In the genomic region with DNA sequence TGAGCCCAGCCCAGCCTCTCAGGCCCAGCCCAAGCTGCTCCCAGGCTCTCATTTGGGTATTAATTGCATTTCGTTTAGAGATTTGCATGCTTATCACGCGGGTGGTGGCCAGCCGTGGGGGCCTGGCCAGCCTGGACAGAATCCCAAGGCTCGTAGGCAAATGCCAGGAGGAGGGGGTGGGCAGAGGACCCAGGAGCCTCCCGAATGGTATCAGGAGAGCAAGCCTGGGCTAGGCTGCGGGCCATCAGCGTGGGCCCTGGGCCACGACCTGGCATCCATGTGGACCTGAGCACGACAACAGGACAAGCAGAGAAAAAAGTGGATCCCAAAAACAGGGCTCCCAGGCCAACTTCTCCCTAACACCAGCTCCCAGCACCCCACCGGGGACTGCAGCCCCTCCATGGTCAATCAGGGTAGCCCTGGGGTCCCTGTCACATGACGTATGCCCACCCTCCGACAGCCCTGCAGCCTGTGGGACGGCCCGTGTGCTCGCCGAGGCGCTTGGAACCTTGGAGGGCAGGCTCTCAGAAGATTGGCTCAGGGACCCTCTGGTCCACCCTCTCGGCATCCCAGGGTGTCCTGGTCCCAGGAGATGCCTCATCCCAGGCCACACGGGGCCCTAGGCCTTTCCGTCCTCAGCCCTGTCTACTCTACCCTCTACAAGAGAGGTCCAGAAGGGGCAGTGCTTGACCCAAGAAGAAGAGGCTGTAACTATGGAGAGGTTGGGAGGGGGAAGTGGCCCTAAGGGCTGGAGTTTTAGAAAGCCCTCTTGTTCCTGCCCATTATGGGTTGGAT, we compare ENCODE assay signal across 23 cellular contexts. TPM values are rescaled to one million over a fixed set of nuclear protein-coding genes. Genes with fewer than 3 reads are reported as not detected.
A peak's percentile ranks its signal among the peaks of the same experiment; 100 is the strongest.
DNase-seq lines count a peak whose midpoint lies in the region; ATAC-seq lines count a peak whose summit lies in the region.
"Had no signal": no experiment of that assay in that cellular context is flagged by ENCODE, and none has a peak within 500 bp of the region (broad histone marks: within the 10 kb centered on the region; RNA-seq: fewer than 3 reads in every experiment).

No MANE protein-coding gene starts in this region.

- POLR2A ChIA-PET in naive thymus-derived CD4-positive, alpha-beta T cell (lab: Charles Lee), result no interaction called here

- peak; percentile 51 for DNase-seq in activated CD8-positive, alpha-beta memory T cell treated with anti-CD3 and anti-CD28 coated beads for 24 hours
- no peak for DNase-seq in activated CD8-positive, alpha-beta memory T cell treated with anti-CD3 and anti-CD28 coated beads, Interleukin-2, amount 50 U/mL, for 48 hours
- DNase-seq in NCI-H526 treated with DMSO at 0.1 percent for 48 hours (lab: John Stamatoyannopoulos, UW), result peak; percentile 99
- peak; percentile 33 for DNase-seq in left lobe of liver (ENCODE audit: low spot score)
- DNase-seq in stimulated activated effector memory CD8-positive, alpha-beta T cell treated with anti-CD3 and anti-CD28 coated beads, Interleukin-12 subunit alpha, Interleukin-12 subunit beta, amount 100 ng/mL, for 72 hours (ENCODE audit: low spot score in 2 of 2), result no peak
- no peak for DNase-seq in naive thymus-derived CD4-positive, alpha-beta T cell
- no peak for DNase-seq in activated CD4-positive, alpha-beta T cell treated with anti-CD3 and anti-CD28 coated beads, Interleukin-2, amount 50 U/mL, for 1 hour
- DNase-seq: BE2C; CD4-positive, CD25-positive, alpha-beta regulatory T cell; COR-L47; DMS153; GF-D8; HCEC 1CT; NCI-H1105 treated with DMSO at 0.1 percent for 48 hours; NCI-H1694 treated with DMSO at 0.1 percent for 48 hours; NCI-H2227 treated with DMSO at 0.1 percent for 48 hours; NCI-H510A treated with DMSO at 0.1 percent for 48 hours; PC-3; RPMI8226; SIG-M5 had no signal

- no peak overlapping the region for H3K27ac ChIP-seq in naive thymus-derived CD4-positive, alpha-beta T cell (ENCODE audit: low read depth, low read length)
- H3K27ac ChIP-seq: 22Rv1 had no signal

- H3K27ac Mint-ChIP-seq in stimulated activated effector memory CD8-positive, alpha-beta T cell treated with anti-CD3 and anti-CD28 coated beads, Interleukin-12 subunit alpha, Interleukin-12 subunit beta, amount 100 ng/mL, for 72 hours, result peak overlapping the region; percentile 58
- H3K27ac Mint-ChIP-seq in naive thymus-derived CD4-positive, alpha-beta T cell, result no peak overlapping the region
- H3K27ac Mint-ChIP-seq: CD4-positive, CD25-positive, alpha-beta regulatory T cell had no signal

- H3K9me3 Mint-ChIP-seq in stimulated activated effector memory CD8-positive, alpha-beta T cell treated with anti-CD3 and anti-CD28 coated beads, Interleukin-12 subunit alpha, Interleukin-12 subunit beta, amount 100 ng/mL, for 72 hours, result no peaks in the 10 kb centered on the region
- peaks cover 0 to 2% (median 0%) of the 10 kb centered on the region in 11 donors for H3K9me3 Mint-ChIP-seq in naive thymus-derived CD4-positive, alpha-beta T cell
- H3K9me3 Mint-ChIP-seq: CD4-positive, CD25-positive, alpha-beta regulatory T cell had no signal

- H3K4me1 Mint-ChIP-seq in stimulated activated effector memory CD8-positive, alpha-beta T cell treated with anti-CD3 and anti-CD28 coated beads, Interleukin-12 subunit alpha, Interleukin-12 subunit beta, amount 100 ng/mL, for 72 hours, result peaks cover 21% of the 10 kb centered on the region
- H3K4me1 Mint-ChIP-seq in naive thymus-derived CD4-positive, alpha-beta T cell, result peaks cover 14 to 18% (median 15%) of the 10 kb centered on the region in 7 donors

- peaks cover 13 to 14% of the 10 kb centered on the region in 2 donors for H3K4me1 ChIP-seq in naive thymus-derived CD4-positive, alpha-beta T cell (ENCODE audit: control insufficient read depth in 2 of 2, insufficient read depth in 2 of 2, low read length in 2 of 2)
- H3K4me1 ChIP-seq: BE2C had no signal

- H3K27me3 ChIP-seq in naive thymus-derived CD4-positive, alpha-beta T cell (ENCODE audit: control insufficient read depth in 2 of 2, insufficient read depth in 2 of 2, low read length in 2 of 2), result no peaks in the 10 kb centered on the region
- H3K27me3 ChIP-seq: BE2C had no signal

- intact Hi-C loops in naive thymus-derived CD4-positive, alpha-beta T cell (cut with micrococcal nuclease), result no loop called here

- H3K9me3 ChIP-seq in naive thymus-derived CD4-positive, alpha-beta T cell (ENCODE audit: control insufficient read depth in 2 of 3, low read length in 3 of 3), result no peaks in the 10 kb centered on the region
- H3K9me3 ChIP-seq: BE2C had no signal

- no peak overlapping the region for H3K4me3 Mint-ChIP-seq in stimulated activated effector memory CD8-positive, alpha-beta T cell treated with anti-CD3 and anti-CD28 coated beads, Interleukin-12 subunit alpha, Interleukin-12 subunit beta, amount 100 ng/mL, for 72 hours
- no peak overlapping the region for H3K4me3 Mint-ChIP-seq in naive thymus-derived CD4-positive, alpha-beta T cell
- H3K4me3 Mint-ChIP-seq: CD4-positive, CD25-positive, alpha-beta regulatory T cell had no signal

- no peak overlapping the region for H3K4me3 ChIP-seq in naive thymus-derived CD4-positive, alpha-beta T cell (ENCODE audit: low read length)
- H3K4me3 ChIP-seq: K562 had no signal

- CTCF ChIA-PET in naive thymus-derived CD4-positive, alpha-beta T cell (lab: Charles Lee), result no interaction called here

- ATAC-seq in left lobe of liver, result no peak
- ATAC-seq in stimulated activated effector memory CD8-positive, alpha-beta T cell treated with anti-CD3 and anti-CD28 coated beads, Interleukin-12 subunit alpha, Interleukin-12 subunit beta, amount 100 ng/mL, for 72 hours, result no peak
- no peak for ATAC-seq in naive thymus-derived CD4-positive, alpha-beta T cell
- ATAC-seq in HG03135 (IDR thresholded peaks at IDR 0.05; ENCODE audit: unreplicated experiment), result no peak
- ATAC-seq: K562, PC-3 had no signal

- H3K36me3 Mint-ChIP-seq in stimulated activated effector memory CD8-positive, alpha-beta T cell treated with anti-CD3 and anti-CD28 coated beads, Interleukin-12 subunit alpha, Interleukin-12 subunit beta, amount 100 ng/mL, for 72 hours, result no peaks in the 10 kb centered on the region
- H3K36me3 Mint-ChIP-seq in naive thymus-derived CD4-positive, alpha-beta T cell, result no peaks in the 10 kb centered on the region
- H3K36me3 Mint-ChIP-seq: CD4-positive, CD25-positive, alpha-beta regulatory T cell had no signal

- no peaks in the 10 kb centered on the region for H3K36me3 ChIP-seq in naive thymus-derived CD4-positive, alpha-beta T cell (ENCODE audit: control insufficient read depth in 2 of 3, insufficient read depth in 3 of 3, low read length in 3 of 3)
- H3K36me3 ChIP-seq: BE2C had no signal

- no peaks in the 10 kb centered on the region for H3K27me3 Mint-ChIP-seq in naive thymus-derived CD4-positive, alpha-beta T cell

RNA-seq across cellular contexts. Expression of gene ASCL2, which starts 8.8 kb away (rescaled TPM):
- total RNA-seq in left lobe of liver, result 0.83 TPM
- total RNA-seq in naive thymus-derived CD4-positive, alpha-beta T cell, result 1 to 10 TPM in 1 of 5 experiments, under 1 TPM in 3, not detected in 1; 0.32 to 2.1 (median 0.45) TPM
- polyA plus RNA-seq in naive thymus-derived CD4-positive, alpha-beta T cell, result not detected

RNA-seq across cellular contexts. Expression of gene C11orf21, which starts 40.1 kb away (rescaled TPM):
- total RNA-seq in left lobe of liver, result 0.35 TPM
- total RNA-seq in naive thymus-derived CD4-positive, alpha-beta T cell, result 100 to 1,000 TPM in 3 of 5 experiments, 10 to 100 TPM in 2; 33.9 to 153 (median 112) TPM
- 10 to 100 TPM; 10.7 to 14.4 TPM for polyA plus RNA-seq in naive thymus-derived CD4-positive, alpha-beta T cell
- total RNA-seq: PC-3 had no signal

RNA-seq across cellular contexts. Expression of gene TSPAN32, which starts 40.2 kb away (rescaled TPM):
- 0.35 TPM for total RNA-seq in left lobe of liver
- 100 to 1,000 TPM in 2 of 5 experiments, 10 to 100 TPM in 3; 33.5 to 116 (median 70.3) TPM for total RNA-seq in naive thymus-derived CD4-positive, alpha-beta T cell
- 10 to 100 TPM; 15.7 to 23.9 TPM for polyA plus RNA-seq in naive thymus-derived CD4-positive, alpha-beta T cell
- total RNA-seq: PC-3 had no signal

Comparison
In these comparisons a context has a peak if more than half of its experiments do, and no peak if none do; other contexts are left out.
1. DNase-seq: peak in activated CD8-positive, alpha-beta memory T cell treated with anti-CD3 and anti-CD28 coated beads for 24 hours (single experiment), NCI-H526 treated with DMSO at 0.1 percent for 48 hours (single experiment) and left lobe of liver (single experiment); none in activated CD8-positive, alpha-beta memory T cell treated with anti-CD3 and anti-CD28 coated beads, Interleukin-2, amount 50 U/mL, for 48 hours (single experiment), stimulated activated effector memory CD8-positive, alpha-beta T cell treated with anti-CD3 and anti-CD28 coated beads, Interleukin-12 subunit alpha, Interleukin-12 subunit beta, amount 100 ng/mL, for 72 hours (0 of 2), naive thymus-derived CD4-positive, alpha-beta T cell (0 of 9) and activated CD4-positive, alpha-beta T cell treated with anti-CD3 and anti-CD28 coated beads, Interleukin-2, amount 50 U/mL, for 1 hour (single experiment).
2. RNA of gene C11orf21, which starts 40.1 kb away (total RNA-seq): 33.9 to 153 TPM in naive thymus-derived CD4-positive, alpha-beta T cell; 0.35 TPM in left lobe of liver (single experiment); every median in the first group is over 10 times any median in the second.
3. RNA of gene TSPAN32, which starts 40.2 kb away (total RNA-seq): 33.5 to 116 TPM in naive thymus-derived CD4-positive, alpha-beta T cell; 0.35 TPM in left lobe of liver (single experiment); every median in the first group is over 10 times any median in the second.